In the genomic region with DNA sequence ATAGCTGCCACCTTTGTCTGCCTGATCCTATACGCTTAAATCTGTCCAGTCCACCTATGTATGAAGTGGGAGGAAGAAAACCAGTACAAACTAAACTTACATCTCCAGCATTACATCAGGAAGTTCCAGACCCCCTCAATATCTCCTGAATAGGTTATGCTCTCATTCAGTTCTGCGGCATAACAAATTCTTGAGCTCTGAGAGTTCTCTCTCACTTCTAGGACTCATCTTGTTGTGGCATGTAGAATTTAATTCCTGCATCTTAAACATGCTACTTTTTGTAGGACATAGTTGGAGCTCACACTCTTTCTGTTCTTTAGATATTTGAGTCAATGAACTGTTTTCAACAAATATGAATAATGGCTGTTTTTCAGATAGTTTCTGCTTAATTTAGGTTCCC, we compare ENCODE assay signal across 27 cellular contexts.
"Had no signal": no experiment of that assay in that cellular context is flagged by ENCODE, and none has a peak within 500 bp of the region (broad histone marks: within the 10 kb centered on the region; RNA-seq: fewer than 3 reads in every experiment).

No MANE protein-coding gene starts in this region.

- H3K4me1 ChIP-seq: adrenal gland, breast epithelium had no signal

- H3K9me3 ChIP-seq: adrenal gland, breast epithelium had no signal

- H3K27ac ChIP-seq: adrenal gland, breast epithelium had no signal

- ATAC-seq: activated CD4-positive, alpha-beta T cell treated with anti-CD3 and anti-CD28 coated beads for 36 hours; activated CD8-positive, alpha-beta memory T cell treated with anti-CD3 and anti-CD28 coated beads, Interleukin-2, amount 10 ng/mL, durations not matched to agents 7 days and 5 days; activated CD8-positive, alpha-beta T cell treated with anti-CD3 and anti-CD28 coated beads, Interleukin-2, amount 10 ng/mL, durations not matched to agents 7 days and 5 days; activated naive CD8-positive, alpha-beta T cell treated with anti-CD3 and anti-CD28 coated beads, Interleukin-2, amount 50 U/mL, for 24 hours; effector memory CD8-positive, alpha-beta T cell; esophagus mucosa; T-helper 17 cell had no signal

- H3K36me3 ChIP-seq: adrenal gland, breast epithelium had no signal

- H3K4me3 ChIP-seq: adrenal gland, breast epithelium had no signal

- FAIRE-seq: colon had no signal

- H3K27me3 ChIP-seq: adrenal gland, breast epithelium had no signal

- DNase-seq: activated CD4-positive, alpha-beta memory T cell treated with anti-CD3 and anti-CD28 coated beads for 36 hours; activated CD4-positive, alpha-beta T cell treated with anti-CD3 and anti-CD28 coated beads for 36 hours; activated CD4-positive, alpha-beta T cell treated with anti-CD3 and anti-CD28 coated beads, Interleukin-2, amount 10 ng/mL, durations not matched to agents 24 days and 14 days; activated CD4-positive, CD25-positive, alpha-beta regulatory T cell; activated CD4-positive, CD25-positive, alpha-beta regulatory T cell treated with anti-CD3 and anti-CD28 coated beads, Interleukin-2, amount 50 U/mL, for 72 hours; activated CD8-positive, alpha-beta memory T cell treated with anti-CD3 and anti-CD28 coated beads, Interleukin-2, amount 10 ng/mL, durations not matched to agents 7 days and 5 days; activated CD8-positive, alpha-beta memory T cell treated with anti-CD3 and anti-CD28 coated beads, Interleukin-2, amount 50 U/mL, for 4 hours; activated CD8-positive, alpha-beta T cell treated with anti-CD3 and anti-CD28 coated beads, Interleukin-2, amount 10 ng/mL, durations not matched to agents 7 days and 5 days; activated effector memory CD4-positive, alpha-beta T cell treated with anti-CD3 and anti-CD28 coated beads, Interleukin-2, amount 50 U/mL, for 16 hours; activated naive CD4-positive, alpha-beta T cell treated with anti-CD3 and anti-CD28 coated beads for 36 hours; activated naive CD8-positive, alpha-beta T cell treated with anti-CD3 and anti-CD28 coated beads for 36 hours; activated naive CD8-positive, alpha-beta T cell treated with anti-CD3 and anti-CD28 coated beads, Interleukin-2, amount 50 U/mL, for 24 hours; activated T-cell treated with anti-CD3 and anti-CD28 coated beads, Interleukin-2, amount 50 U/mL, for 1 hour; activated T-cell treated with anti-CD3 and anti-CD28 coated beads, Interleukin-2, amount 50 U/mL, for 48 hours; aorta; cortex of kidney; dermis blood vessel endothelial cell; effector CD4-positive, alpha-beta T cell; effector memory CD8-positive, alpha-beta T cell; head of caudate nucleus; T-helper 1 cell; T-helper 17 cell; T1000 had no signal
